8 cellular contexts compared by ENCODE assay signal in the genomic region with DNA sequence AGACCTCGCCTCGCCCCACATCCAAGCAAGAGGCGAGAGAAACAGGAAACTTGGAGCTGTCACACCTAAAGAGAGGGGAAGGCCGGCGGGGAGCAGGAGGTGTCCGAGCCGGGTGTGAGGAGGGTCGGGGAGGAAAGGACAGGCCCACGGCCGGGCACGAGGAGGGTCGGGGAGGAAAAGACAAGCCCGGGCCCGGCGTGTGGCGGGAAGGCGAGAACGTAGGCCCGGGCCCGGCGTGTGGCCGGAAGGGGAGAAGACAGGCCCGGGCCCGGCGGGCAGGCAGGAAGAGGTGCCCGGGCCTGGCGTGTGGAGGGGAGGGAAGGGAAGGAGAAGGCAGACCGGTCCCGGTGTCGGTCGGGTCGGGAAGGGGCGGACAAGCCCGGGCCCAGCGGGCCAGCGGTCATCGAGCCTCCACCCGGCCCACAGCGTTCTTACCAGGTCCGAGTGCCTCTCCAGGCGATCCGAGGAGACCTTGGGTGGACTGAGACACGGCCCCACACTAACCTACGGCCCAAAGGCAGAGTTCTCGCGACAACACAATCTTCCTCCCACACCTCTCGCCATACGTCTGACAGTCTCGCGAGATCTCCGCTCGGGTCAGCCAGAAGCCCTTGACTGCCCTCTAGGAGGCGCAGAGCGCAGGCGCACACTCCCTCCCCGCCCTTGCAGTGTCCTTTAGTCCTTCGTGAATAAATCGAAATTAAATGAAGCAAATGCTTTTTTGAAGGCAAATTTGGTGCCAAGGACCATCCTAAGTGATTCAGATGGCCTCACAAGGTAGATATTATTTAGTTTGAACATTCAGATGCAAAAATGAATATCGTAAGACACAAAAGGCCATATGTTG. TPM values are rescaled to one million over a fixed set of nuclear protein-coding genes. Genes with fewer than 3 reads are reported as not detected.
DNase-seq lines count a peak whose midpoint lies in the region; ATAC-seq and TF ChIP-seq lines count a peak whose summit lies in the region.

TSS of gene NCOA4 (minus strand) at position 533 of the 847 bp plus-strand sequence. CDS start 13,943 bp downstream, outside the sequence.

- H3K27ac ChIP-seq in BLaER1 (peak within 1 kb of the TSS; percentile 95), coronary artery (peak within 1 kb of the TSS; percentile 88 to 93)

- H3K27me3 ChIP-seq in BLaER1 = no peaks in the 10 kb centered on the region

- DNase-seq in GM19240 (ENCODE audit: insufficient read length, low spot score) = peak; percentile 98
- DNase-seq in NCI-H524 treated with DMSO at 0.1 percent for 48 hours (lab: John Stamatoyannopoulos, UW) = peak; percentile 25
- peak; percentile 99 for DNase-seq in activated CD4-positive, alpha-beta T cell treated with anti-CD3 and anti-CD28 coated beads, Interleukin-2, amount 10 ng/mL, durations not matched to agents 24 days and 14 days
- peak; percentile 97 for DNase-seq in coronary artery (ENCODE audit: low spot score)
- DNase-seq in left lobe of liver (ENCODE audit: low spot score) = peak; percentile 98
- peak; percentile 94 for DNase-seq in stimulated activated CD4-positive, alpha-beta T cell treated with anti-CD3 and anti-CD28 coated beads, Interleukin-2, amount 100 ng/mL, for 4 hours (ENCODE audit: low read depth)

- H3K4me2 ChIP-seq in BLaER1 = peak within 1 kb of the TSS; percentile 86

- no peaks in the 10 kb centered on the region for H3K9me3 Mint-ChIP-seq in activated CD4-positive, alpha-beta T cell treated with anti-CD3 and anti-CD28 coated beads, Interleukin-2, amount 10 ng/mL, durations not matched to agents 24 days and 14 days

- peaks cover 49% of the 10 kb centered on the region for H4K20me1 ChIP-seq in BLaER1

- H3K4me1 ChIP-seq in BLaER1 = peaks cover 34% of the 10 kb centered on the region

- peak; percentile 39 for TF ChIP-seq CTCF in coronary artery (IDR thresholded peaks at IDR 0.05)

- ATAC-seq in HG03460 (IDR thresholded peaks at IDR 0.05; ENCODE audit: unreplicated experiment) (peak; percentile 96), left lobe of liver (peak; percentile 80)

- H3K9me3 ChIP-seq in BLaER1 = no peaks in the 10 kb centered on the region

- H3K36me3 Mint-ChIP-seq in activated CD4-positive, alpha-beta T cell treated with anti-CD3 and anti-CD28 coated beads, Interleukin-2, amount 10 ng/mL, durations not matched to agents 24 days and 14 days (ENCODE audit: low read depth) = peaks cover 7% of the 10 kb centered on the region

- peak within 1 kb of the TSS; percentile 97 for H3K27ac Mint-ChIP-seq in activated CD4-positive, alpha-beta T cell treated with anti-CD3 and anti-CD28 coated beads, Interleukin-2, amount 10 ng/mL, durations not matched to agents 24 days and 14 days

- peak within 1 kb of the TSS; percentile 88 for H3K4me3 ChIP-seq in BLaER1
- H3K4me3 ChIP-seq in coronary artery = peak within 1 kb of the TSS; percentile 83

- H3K36me3 ChIP-seq in BLaER1 = peaks cover 19% of the 10 kb centered on the region

- intact Hi-C loops in activated CD4-positive, alpha-beta T cell treated with anti-CD3 and anti-CD28 coated beads, Interleukin-2, amount 10 ng/mL, durations not matched to agents 24 days and 14 days (cut with micrococcal nuclease) = loop anchor here (2.0 to 10.0 kb wide), 3 partner anchors 58 to 234 kb away; partner anchors contain the start of gene TIMM23

- H3K4me3 Mint-ChIP-seq in activated CD4-positive, alpha-beta T cell treated with anti-CD3 and anti-CD28 coated beads, Interleukin-2, amount 10 ng/mL, durations not matched to agents 24 days and 14 days = peak within 1 kb of the TSS; percentile 98

- peaks cover 1% of the 10 kb centered on the region for H3K27me3 Mint-ChIP-seq in activated CD4-positive, alpha-beta T cell treated with anti-CD3 and anti-CD28 coated beads, Interleukin-2, amount 10 ng/mL, durations not matched to agents 24 days and 14 days

- H3K4me1 Mint-ChIP-seq in activated CD4-positive, alpha-beta T cell treated with anti-CD3 and anti-CD28 coated beads, Interleukin-2, amount 10 ng/mL, durations not matched to agents 24 days and 14 days = peaks cover 42% of the 10 kb centered on the region

- peak within 1 kb of the TSS; percentile 98 for H3K9ac ChIP-seq in BLaER1

RNA-seq across cellular contexts. Expression of gene NCOA4, which starts in this region (rescaled TPM):
- 95.2 and 98.2 TPM in 2 replicates for total RNA-seq in activated CD4-positive, alpha-beta T cell treated with anti-CD3 and anti-CD28 coated beads, Interleukin-2, amount 10 ng/mL, durations not matched to agents 24 days and 14 days
- 192 TPM for total RNA-seq in left lobe of liver

Comparison
In these comparisons a context has a peak if more than half of its experiments do, and no peak if none do; other contexts are left out.
1. Peak in every context shown above with its lines: DNase-seq, ATAC-seq, H3K4me3 ChIP-seq and H3K27ac ChIP-seq.
2. DNase-seq: peak in every context shown above with its lines; median percentile 99 in activated CD4-positive, alpha-beta T cell treated with anti-CD3 and anti-CD28 coated beads, Interleukin-2, amount 10 ng/mL, durations not matched to agents 24 days and 14 days; 98 in GM19240; 98 in left lobe of liver; 97 in coronary artery; 94 in stimulated activated CD4-positive, alpha-beta T cell treated with anti-CD3 and anti-CD28 coated beads, Interleukin-2, amount 100 ng/mL, for 4 hours; 25 in NCI-H524 treated with DMSO at 0.1 percent for 48 hours.